In the genomic region with DNA sequence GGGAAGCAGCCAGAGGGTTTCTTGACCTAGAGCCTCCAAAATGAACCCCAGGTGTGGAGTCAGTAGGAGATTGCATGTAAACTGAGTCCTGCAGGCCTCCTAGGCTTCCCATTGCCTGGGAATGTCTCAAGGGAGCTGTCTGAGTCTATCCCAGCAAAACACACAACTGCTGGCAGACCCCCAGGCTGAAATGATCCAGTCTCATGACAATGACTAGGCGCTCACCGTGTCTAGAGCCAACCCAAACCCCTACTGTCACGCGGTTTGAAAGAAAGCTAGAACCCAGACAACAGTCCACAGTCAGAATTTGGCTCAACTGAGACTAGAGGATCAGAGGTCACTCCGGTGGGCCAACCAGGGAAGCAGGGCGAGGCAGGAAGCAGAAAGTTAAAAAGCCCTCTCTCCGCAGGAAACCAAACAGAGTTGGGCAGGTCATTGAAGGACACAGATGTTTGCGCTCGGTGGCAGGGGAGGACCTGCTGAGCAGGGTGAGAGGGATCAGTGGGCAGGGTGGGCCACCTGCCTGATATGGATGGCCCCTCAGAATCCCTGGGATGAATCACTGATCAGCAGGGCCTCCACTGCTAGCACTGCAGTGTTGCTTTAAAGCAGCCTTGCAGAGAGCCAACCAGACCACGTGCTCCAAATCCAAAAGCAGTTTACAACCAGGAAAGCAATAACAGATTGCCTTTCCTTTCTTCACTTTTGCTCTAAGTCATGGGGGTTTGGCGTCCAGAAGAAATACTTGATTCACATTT, we compare ENCODE assay signal across 1 cellular context.
TF ChIP-seq lines count a peak whose summit lies in the region.

No MANE protein-coding gene starts in this region.

TF ChIP-seq in H1, 55 proteins besides CTCF, POLR2A, EP300 and RAD21:
- TF ChIP-seq, protein P1, sequence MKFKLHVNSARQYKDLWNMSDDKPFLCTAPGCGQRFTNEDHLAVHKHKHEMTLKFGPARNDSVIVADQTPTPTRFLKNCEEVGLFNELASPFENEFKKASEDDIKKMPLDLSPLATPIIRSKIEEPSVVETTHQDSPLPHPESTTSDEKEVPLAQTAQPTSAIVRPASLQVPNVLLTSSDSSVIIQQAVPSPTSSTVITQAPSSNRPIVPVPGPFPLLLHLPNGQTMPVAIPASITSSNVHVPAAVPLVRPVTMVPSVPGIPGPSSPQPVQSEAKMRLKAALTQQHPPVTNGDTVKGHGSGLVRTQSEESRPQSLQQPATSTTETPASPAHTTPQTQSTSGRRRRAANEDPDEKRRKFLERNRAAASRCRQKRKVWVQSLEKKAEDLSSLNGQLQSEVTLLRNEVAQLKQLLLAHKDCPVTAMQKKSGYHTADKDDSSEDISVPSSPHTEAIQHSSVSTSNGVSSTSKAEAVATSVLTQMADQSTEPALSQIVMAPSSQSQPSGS (IDR thresholded peaks at IDR 0.05; ENCODE audit: low read length) = no peak
- TF ChIP-seq, protein P2, sequence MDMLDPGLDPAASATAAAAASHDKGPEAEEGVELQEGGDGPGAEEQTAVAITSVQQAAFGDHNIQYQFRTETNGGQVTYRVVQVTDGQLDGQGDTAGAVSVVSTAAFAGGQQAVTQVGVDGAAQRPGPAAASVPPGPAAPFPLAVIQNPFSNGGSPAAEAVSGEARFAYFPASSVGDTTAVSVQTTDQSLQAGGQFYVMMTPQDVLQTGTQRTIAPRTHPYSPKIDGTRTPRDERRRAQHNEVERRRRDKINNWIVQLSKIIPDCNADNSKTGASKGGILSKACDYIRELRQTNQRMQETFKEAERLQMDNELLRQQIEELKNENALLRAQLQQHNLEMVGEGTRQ (IDR thresholded peaks at IDR 0.05; ENCODE audit: low read length) = no peak
- TF ChIP-seq CEBPB (IDR thresholded peaks at IDR 0.05; ENCODE audit: low read depth, low read length) (no peak), POU5F1 (IDR thresholded peaks at IDR 0.05; ENCODE audit: low read depth, low read length) (no peak)
- TF ChIP-seq, protein P3, sequence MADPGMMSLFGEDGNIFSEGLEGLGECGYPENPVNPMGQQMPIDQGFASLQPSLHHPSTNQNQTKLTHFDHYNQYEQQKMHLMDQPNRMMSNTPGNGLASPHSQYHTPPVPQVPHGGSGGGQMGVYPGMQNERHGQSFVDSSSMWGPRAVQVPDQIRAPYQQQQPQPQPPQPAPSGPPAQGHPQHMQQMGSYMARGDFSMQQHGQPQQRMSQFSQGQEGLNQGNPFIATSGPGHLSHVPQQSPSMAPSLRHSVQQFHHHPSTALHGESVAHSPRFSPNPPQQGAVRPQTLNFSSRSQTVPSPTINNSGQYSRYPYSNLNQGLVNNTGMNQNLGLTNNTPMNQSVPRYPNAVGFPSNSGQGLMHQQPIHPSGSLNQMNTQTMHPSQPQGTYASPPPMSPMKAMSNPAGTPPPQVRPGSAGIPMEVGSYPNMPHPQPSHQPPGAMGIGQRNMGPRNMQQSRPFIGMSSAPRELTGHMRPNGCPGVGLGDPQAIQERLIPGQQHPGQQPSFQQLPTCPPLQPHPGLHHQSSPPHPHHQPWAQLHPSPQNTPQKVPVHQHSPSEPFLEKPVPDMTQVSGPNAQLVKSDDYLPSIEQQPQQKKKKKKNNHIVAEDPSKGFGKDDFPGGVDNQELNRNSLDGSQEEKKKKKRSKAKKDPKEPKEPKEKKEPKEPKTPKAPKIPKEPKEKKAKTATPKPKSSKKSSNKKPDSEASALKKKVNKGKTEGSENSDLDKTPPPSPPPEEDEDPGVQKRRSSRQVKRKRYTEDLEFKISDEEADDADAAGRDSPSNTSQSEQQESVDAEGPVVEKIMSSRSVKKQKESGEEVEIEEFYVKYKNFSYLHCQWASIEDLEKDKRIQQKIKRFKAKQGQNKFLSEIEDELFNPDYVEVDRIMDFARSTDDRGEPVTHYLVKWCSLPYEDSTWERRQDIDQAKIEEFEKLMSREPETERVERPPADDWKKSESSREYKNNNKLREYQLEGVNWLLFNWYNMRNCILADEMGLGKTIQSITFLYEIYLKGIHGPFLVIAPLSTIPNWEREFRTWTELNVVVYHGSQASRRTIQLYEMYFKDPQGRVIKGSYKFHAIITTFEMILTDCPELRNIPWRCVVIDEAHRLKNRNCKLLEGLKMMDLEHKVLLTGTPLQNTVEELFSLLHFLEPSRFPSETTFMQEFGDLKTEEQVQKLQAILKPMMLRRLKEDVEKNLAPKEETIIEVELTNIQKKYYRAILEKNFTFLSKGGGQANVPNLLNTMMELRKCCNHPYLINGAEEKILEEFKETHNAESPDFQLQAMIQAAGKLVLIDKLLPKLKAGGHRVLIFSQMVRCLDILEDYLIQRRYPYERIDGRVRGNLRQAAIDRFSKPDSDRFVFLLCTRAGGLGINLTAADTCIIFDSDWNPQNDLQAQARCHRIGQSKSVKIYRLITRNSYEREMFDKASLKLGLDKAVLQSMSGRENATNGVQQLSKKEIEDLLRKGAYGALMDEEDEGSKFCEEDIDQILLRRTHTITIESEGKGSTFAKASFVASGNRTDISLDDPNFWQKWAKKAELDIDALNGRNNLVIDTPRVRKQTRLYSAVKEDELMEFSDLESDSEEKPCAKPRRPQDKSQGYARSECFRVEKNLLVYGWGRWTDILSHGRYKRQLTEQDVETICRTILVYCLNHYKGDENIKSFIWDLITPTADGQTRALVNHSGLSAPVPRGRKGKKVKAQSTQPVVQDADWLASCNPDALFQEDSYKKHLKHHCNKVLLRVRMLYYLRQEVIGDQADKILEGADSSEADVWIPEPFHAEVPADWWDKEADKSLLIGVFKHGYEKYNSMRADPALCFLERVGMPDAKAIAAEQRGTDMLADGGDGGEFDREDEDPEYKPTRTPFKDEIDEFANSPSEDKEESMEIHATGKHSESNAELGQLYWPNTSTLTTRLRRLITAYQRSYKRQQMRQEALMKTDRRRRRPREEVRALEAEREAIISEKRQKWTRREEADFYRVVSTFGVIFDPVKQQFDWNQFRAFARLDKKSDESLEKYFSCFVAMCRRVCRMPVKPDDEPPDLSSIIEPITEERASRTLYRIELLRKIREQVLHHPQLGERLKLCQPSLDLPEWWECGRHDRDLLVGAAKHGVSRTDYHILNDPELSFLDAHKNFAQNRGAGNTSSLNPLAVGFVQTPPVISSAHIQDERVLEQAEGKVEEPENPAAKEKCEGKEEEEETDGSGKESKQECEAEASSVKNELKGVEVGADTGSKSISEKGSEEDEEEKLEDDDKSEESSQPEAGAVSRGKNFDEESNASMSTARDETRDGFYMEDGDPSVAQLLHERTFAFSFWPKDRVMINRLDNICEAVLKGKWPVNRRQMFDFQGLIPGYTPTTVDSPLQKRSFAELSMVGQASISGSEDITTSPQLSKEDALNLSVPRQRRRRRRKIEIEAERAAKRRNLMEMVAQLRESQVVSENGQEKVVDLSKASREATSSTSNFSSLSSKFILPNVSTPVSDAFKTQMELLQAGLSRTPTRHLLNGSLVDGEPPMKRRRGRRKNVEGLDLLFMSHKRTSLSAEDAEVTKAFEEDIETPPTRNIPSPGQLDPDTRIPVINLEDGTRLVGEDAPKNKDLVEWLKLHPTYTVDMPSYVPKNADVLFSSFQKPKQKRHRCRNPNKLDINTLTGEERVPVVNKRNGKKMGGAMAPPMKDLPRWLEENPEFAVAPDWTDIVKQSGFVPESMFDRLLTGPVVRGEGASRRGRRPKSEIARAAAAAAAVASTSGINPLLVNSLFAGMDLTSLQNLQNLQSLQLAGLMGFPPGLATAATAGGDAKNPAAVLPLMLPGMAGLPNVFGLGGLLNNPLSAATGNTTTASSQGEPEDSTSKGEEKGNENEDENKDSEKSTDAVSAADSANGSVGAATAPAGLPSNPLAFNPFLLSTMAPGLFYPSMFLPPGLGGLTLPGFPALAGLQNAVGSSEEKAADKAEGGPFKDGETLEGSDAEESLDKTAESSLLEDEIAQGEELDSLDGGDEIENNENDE (IDR thresholded peaks at IDR 0.05; ENCODE audit: insufficient replicate concordance, low read length) = no peak
